16 cellular contexts compared by ENCODE assay signal in genomic region chr4:169658196-169658595, GRCh38. TPM values are rescaled to one million over a fixed set of nuclear protein-coding genes. Genes with fewer than 3 reads are reported as not detected.
DNase-seq lines count a peak whose midpoint lies in the region; ATAC-seq, FAIRE-seq and TF ChIP-seq lines count a peak whose summit lies in the region.
"Had no signal": no experiment of that assay in that cellular context is flagged by ENCODE, and none has a peak within 500 bp of the region (broad histone marks: within the 10 kb centered on the region; RNA-seq: fewer than 3 reads in every experiment).

No MANE protein-coding gene starts in this region.

- TF ChIP-seq CTCF in A673 (conservative IDR thresholded peaks at IDR 0.05; ENCODE audit: low read depth, low read length) (no peak), bronchial epithelial cell (IDR thresholded peaks at IDR 0.05; ENCODE audit: insufficient read depth, low read length, severe bottlenecking) (no peak), upper lobe of right lung (IDR thresholded peaks at IDR 0.05) (no peak), spleen (IDR thresholded peaks at IDR 0.05 in 8 of 11, conservative IDR thresholded peaks at IDR 0.05 in 3 of 11) (no peak)

- no peak for TF ChIP-seq POLR2A in spleen (IDR thresholded peaks at IDR 0.05)

- peak overlapping the region in 1 of 2 donors; percentile 79 for H3K9ac ChIP-seq in mucosa of rectum (ENCODE audit: low read depth in 1 of 2, low read length in 2 of 2)

- H3K27me3 ChIP-seq in A673 (replicated peaks; ENCODE audit: insufficient read depth, low read depth, low read length, poor library complexity) (no peaks in the 10 kb centered on the region), bronchial epithelial cell (ENCODE audit: control insufficient read depth, insufficient read depth, low read length) (no peaks in the 10 kb centered on the region), mucosa of rectum (ENCODE audit: control insufficient read depth in 2 of 2, insufficient read depth in 2 of 2, low read length in 2 of 2) (no peaks in the 10 kb centered on the region), MG63 (no peaks in the 10 kb centered on the region), upper lobe of right lung (no peaks in the 10 kb centered on the region), spleen (replicated peaks in 1 of 7) (no peaks in the 10 kb centered on the region)
- H3K27me3 ChIP-seq: heart left ventricle had no signal

- H3K36me3 ChIP-seq in A673 (ENCODE audit: insufficient read depth, low read length, poor library complexity, severe bottlenecking): no peaks in the 10 kb centered on the region
- H3K36me3 ChIP-seq in bronchial epithelial cell (ENCODE audit: control insufficient read depth, insufficient read depth, low read length): no peaks in the 10 kb centered on the region
- H3K36me3 ChIP-seq in mucosa of rectum (ENCODE audit: control insufficient read depth in 2 of 2, insufficient read depth in 2 of 2, low read length in 2 of 2): no peaks in the 10 kb centered on the region
- H3K36me3 ChIP-seq in MG63: no peaks in the 10 kb centered on the region
- H3K36me3 ChIP-seq in upper lobe of right lung: no peaks in the 10 kb centered on the region
- no peaks in the 10 kb centered on the region for H3K36me3 ChIP-seq in spleen
- H3K36me3 ChIP-seq: heart left ventricle had no signal

- no peak for ATAC-seq in upper lobe of right lung
- ATAC-seq: heart left ventricle had no signal

- no TSS peak for BruUV-seq in A673 (replicated peaks; lab: Mats Ljungman, UMichigan)

- POLR2A ChIA-PET in A673 (lab: Charles Lee; ENCODE audit: low non-redundant PET): interaction anchor here (0.7 kb wide), 1 partner anchor 76 kb away, joined by 3 read pairs; no protein-coding TSS in a partner anchor

- WGBS in spleen, 5 donors: 92 to 99% (median 97%) methylated on average over 2 of the region's 2 CpGs

- intact Hi-C loops in A673 (cut with micrococcal nuclease; ENCODE audit: unreplicated experiment) (no loop called here), upper lobe of right lung (cut with DNase I) (no loop called here), spleen (cut with DNase I; ENCODE audit: low total_unique reads) (no loop called here)

- H3K27ac ChIP-seq in A673 (ENCODE audit: low read depth, low read length, poor library complexity, severe bottlenecking): peak overlapping the region; percentile 94
- peak overlapping the region; percentile 89 to 91 for H3K27ac ChIP-seq in mucosa of rectum (ENCODE audit: low read depth in 2 of 2, low read length in 2 of 2)
- no peak overlapping the region for H3K27ac ChIP-seq in upper lobe of right lung
- no peak overlapping the region for H3K27ac ChIP-seq in spleen

- H3K9me3 ChIP-seq in A673 (ENCODE audit: low read depth, low read length, poor library complexity, severe bottlenecking) (no peaks in the 10 kb centered on the region), mucosa of rectum (ENCODE audit: control insufficient read depth in 2 of 2, low read length in 2 of 2) (no peaks in the 10 kb centered on the region), MG63 (no peaks in the 10 kb centered on the region), upper lobe of right lung (no peaks in the 10 kb centered on the region), spleen (no peaks in the 10 kb centered on the region)
- H3K9me3 ChIP-seq: heart left ventricle had no signal

- peaks cover 30% of the 10 kb centered on the region for H3K4me1 ChIP-seq in A673 (ENCODE audit: insufficient read depth, low read length, poor library complexity, severe bottlenecking)
- H3K4me1 ChIP-seq in mucosa of rectum (ENCODE audit: control insufficient read depth in 2 of 2, insufficient read depth in 2 of 2, low read length in 2 of 2): peaks cover 10 to 34% of the 10 kb centered on the region in 2 donors
- peaks cover 14% of the 10 kb centered on the region for H3K4me1 ChIP-seq in upper lobe of right lung
- H3K4me1 ChIP-seq in spleen: peaks cover 5 to 30% (median 16%) of the 10 kb centered on the region in 6 donors

- FAIRE-seq in bronchial epithelial cell (lab: Jason Lieb, UNC): no peak

- CTCF ChIA-PET in A673 (lab: Charles Lee): interaction anchor here (0.6 kb wide), 1 partner anchor 45 kb away, joined by 3 read pairs; no protein-coding TSS in a partner anchor

- H3K4me3 ChIP-seq in A673 (ENCODE audit: low read depth, low read length, poor library complexity, severe bottlenecking) (no peak overlapping the region), bronchial epithelial cell (ENCODE audit: low read depth, low read length) (no peak overlapping the region), mucosa of rectum (ENCODE audit: low read length in 2 of 2) (peak overlapping the region; percentile 5 to 51), MG63 (no peak overlapping the region), upper lobe of right lung (no peak overlapping the region), spleen (no peak overlapping the region)

- DNase-seq in A673 (ENCODE audit: low spot score): no peak
- peak; percentile 66 for DNase-seq in NCI-H1048 (lab: John Stamatoyannopoulos, UW)
- peak; percentile 53 for DNase-seq in bronchial epithelial cell (ENCODE audit: low read depth)
- no peak for DNase-seq in cerebellum (ENCODE audit: low spot score)
- DNase-seq in MG63: no peak
- no peak for DNase-seq in upper lobe of right lung
- DNase-seq in spleen: no peak
- DNase-seq: activated CD8-positive, alpha-beta memory T cell treated with anti-CD3 and anti-CD28 coated beads for 24 hours; amniotic stem cell; cortex of kidney; heart left ventricle; islet precursor cell; NCI-H1417 treated with DMSO at 0.1 percent for 48 hours; NCI-H226; stimulated activated naive CD4-positive, alpha-beta T cell treated with Interleukin-2 at 50 U/mL for 16 hours had no signal

RNA-seq across cellular contexts. Expression of gene CLCN3, which starts 37.8 kb away (rescaled TPM):
- total RNA-seq in A673 (2021): 59.8 and 63.0 TPM in 2 replicates
- 45.0 and 96.9 TPM in 2 replicates for total RNA-seq in bronchial epithelial cell
- total RNA-seq in cerebellum: 105 TPM
- total RNA-seq in MG63 (2014; rRNA removed; shearing (Covaris generic); ENCODE audit: low replicate concordance): 1.9 and 6.1 TPM in 2 replicates
- 39.2 TPM for total RNA-seq in upper lobe of right lung
- 10 to 100 TPM; 26.4 to 43.3 (median 35.6) TPM for total RNA-seq in spleen
- 1 to 10 TPM; 4.0 to 6.3 (median 5.1) TPM for polyA plus RNA-seq in spleen

RNA-seq across cellular contexts. Expression of gene NEK1, which starts 45.8 kb away (rescaled TPM):
- total RNA-seq in A673 (2021) (12.9 and 13.7 TPM in 2 replicates), bronchial epithelial cell (6.1 and 7.3 TPM in 2 replicates), cerebellum (31.6 TPM), upper lobe of right lung (13.5 TPM), spleen (10 to 100 TPM; 10.1 to 20.0 (median 16.3) TPM)
- total RNA-seq in MG63 (2014; rRNA removed; shearing (Covaris generic); ENCODE audit: low replicate concordance): 2.1 and 2.4 TPM in 2 replicates
- polyA plus RNA-seq in spleen: 1 to 10 TPM; 3.0 to 4.9 (median 4.4) TPM

Comparison
In these comparisons a context has a peak if more than half of its experiments do, and no peak if none do; other contexts are left out.
1. DNase-seq: peak in NCI-H1048 (single experiment) and bronchial epithelial cell (single experiment); none in A673 (single experiment), cerebellum (single experiment), MG63 (single experiment), upper lobe of right lung (single experiment) and spleen (single experiment).
2. H3K27ac ChIP-seq: peak in A673 (single experiment) and mucosa of rectum (2 of 2); none in upper lobe of right lung (single experiment) and spleen (0 of 8).
3. H3K4me3 ChIP-seq: peak in mucosa of rectum (2 of 2); none in A673 (single experiment), bronchial epithelial cell (single experiment), MG63 (single experiment), upper lobe of right lung (single experiment) and spleen (0 of 8).